Comparison of ENCODE assay signal across 1 cellular context in the genomic region with DNA sequence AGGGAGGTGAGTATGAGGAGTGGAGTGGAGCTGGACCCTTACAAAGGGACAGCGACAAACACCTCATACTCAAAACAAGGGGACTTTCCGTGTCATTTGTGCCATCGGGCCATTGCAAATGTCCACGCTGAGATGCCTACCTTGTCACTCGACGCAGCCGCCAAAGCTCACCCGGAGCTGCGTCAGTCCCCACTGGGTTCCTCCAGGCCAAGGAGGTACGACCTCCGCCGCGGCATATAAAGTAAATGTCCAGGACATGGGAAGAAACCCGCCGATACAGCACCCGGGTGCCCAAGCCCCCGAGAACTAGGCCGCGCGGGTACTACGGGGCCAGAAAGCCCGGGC.
TF ChIP-seq lines count a peak whose summit lies in the region.

No MANE protein-coding gene starts in this region.

TF ChIP-seq in HepG2, 621 proteins besides CTCF, POLR2A, EP300 and RAD21:
- TF ChIP-seq ZKSCAN5 (CRISPR knock-in tag; IDR thresholded peaks at IDR 0.05) (peak; percentile 85), GATAD2A (CRISPR knock-in tag; IDR thresholded peaks at IDR 0.05) (0 out of 2 replicates have a peak, but pooled peaks have one; percentile 5)
